ENCODE assay signal across 1 cellular context in the genomic region with DNA sequence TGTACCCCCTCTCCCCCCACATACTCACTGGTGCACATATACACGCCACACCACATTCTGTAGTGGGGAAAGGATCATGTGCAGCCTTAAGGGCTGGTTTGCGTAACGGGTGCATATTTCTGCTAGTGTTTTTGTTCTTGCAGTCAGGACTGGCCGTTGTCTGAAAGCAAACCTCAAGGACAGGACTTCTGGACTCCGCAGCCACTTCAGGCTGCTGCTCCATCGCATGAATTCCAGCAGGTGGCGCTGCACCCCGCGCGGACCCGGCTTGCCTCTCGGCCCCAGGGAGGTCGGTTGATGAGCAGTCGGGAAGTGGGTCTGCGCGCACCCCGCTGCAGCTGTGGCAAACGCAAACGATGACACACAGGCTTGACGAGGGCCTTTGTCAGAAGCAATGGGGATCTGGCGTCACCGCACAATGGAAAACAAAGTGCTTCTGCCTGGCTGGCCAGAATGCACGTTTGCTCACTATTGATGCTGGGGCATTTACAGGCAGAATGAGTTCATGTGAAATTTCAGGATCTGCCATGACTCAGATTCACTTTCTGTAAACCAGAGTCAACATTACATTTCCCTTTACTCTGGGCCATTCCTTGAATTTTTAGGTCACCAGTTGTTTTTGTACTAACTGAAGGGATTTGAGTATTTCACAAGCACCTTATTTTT.
A peak's percentile ranks its signal among the peaks of the same experiment; 100 is the strongest.
TF ChIP-seq lines count a peak whose summit lies in the region.

No MANE protein-coding gene starts in this region.

TF ChIP-seq in HepG2, 621 proteins besides CTCF, POLR2A, EP300 and RAD21 (continued from another document and continues in another):
- TF ChIP-seq, protein P1, sequence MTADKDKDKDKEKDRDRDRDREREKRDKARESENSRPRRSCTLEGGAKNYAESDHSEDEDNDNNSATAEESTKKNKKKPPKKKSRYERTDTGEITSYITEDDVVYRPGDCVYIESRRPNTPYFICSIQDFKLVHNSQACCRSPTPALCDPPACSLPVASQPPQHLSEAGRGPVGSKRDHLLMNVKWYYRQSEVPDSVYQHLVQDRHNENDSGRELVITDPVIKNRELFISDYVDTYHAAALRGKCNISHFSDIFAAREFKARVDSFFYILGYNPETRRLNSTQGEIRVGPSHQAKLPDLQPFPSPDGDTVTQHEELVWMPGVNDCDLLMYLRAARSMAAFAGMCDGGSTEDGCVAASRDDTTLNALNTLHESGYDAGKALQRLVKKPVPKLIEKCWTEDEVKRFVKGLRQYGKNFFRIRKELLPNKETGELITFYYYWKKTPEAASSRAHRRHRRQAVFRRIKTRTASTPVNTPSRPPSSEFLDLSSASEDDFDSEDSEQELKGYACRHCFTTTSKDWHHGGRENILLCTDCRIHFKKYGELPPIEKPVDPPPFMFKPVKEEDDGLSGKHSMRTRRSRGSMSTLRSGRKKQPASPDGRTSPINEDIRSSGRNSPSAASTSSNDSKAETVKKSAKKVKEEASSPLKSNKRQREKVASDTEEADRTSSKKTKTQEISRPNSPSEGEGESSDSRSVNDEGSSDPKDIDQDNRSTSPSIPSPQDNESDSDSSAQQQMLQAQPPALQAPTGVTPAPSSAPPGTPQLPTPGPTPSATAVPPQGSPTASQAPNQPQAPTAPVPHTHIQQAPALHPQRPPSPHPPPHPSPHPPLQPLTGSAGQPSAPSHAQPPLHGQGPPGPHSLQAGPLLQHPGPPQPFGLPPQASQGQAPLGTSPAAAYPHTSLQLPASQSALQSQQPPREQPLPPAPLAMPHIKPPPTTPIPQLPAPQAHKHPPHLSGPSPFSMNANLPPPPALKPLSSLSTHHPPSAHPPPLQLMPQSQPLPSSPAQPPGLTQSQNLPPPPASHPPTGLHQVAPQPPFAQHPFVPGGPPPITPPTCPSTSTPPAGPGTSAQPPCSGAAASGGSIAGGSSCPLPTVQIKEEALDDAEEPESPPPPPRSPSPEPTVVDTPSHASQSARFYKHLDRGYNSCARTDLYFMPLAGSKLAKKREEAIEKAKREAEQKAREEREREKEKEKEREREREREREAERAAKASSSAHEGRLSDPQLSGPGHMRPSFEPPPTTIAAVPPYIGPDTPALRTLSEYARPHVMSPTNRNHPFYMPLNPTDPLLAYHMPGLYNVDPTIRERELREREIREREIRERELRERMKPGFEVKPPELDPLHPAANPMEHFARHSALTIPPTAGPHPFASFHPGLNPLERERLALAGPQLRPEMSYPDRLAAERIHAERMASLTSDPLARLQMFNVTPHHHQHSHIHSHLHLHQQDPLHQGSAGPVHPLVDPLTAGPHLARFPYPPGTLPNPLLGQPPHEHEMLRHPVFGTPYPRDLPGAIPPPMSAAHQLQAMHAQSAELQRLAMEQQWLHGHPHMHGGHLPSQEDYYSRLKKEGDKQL (CRISPR knock-in tag; IDR thresholded peaks at IDR 0.05; ENCODE audit: low read depth): peak; percentile 53; the same call in 1 of the 2 replicates
- no peak for TF ChIP-seq KLF15 (CRISPR knock-in tag; IDR thresholded peaks at IDR 0.05; ENCODE audit: borderline replicate concordance)
- peak; percentile 86; the same call in 1 of the 2 replicates for TF ChIP-seq KDM4B (CRISPR knock-in tag; IDR thresholded peaks at IDR 0.05)
- TF ChIP-seq SMAD9 (CRISPR knock-in tag; IDR thresholded peaks at IDR 0.05): no peak
- TF ChIP-seq MAF1 (CRISPR knock-in tag; IDR thresholded peaks at IDR 0.05; ENCODE audit: borderline replicate concordance): 0 out of 2 replicates have a peak, but pooled peaks have one; percentile 31
- peak; percentile 55; the same call in 1 of the 2 replicates for TF ChIP-seq MED13 (CRISPR knock-in tag; IDR thresholded peaks at IDR 0.05)
- TF ChIP-seq ATF7 (IDR thresholded peaks at IDR 0.05): no peak; the same call in 1 of the 2 replicates
- TF ChIP-seq ATF7 (CRISPR knock-in tag; IDR thresholded peaks at IDR 0.05): 0 out of 2 replicates have a peak, but pooled peaks have one; percentile 58
- TF ChIP-seq RCOR2 (CRISPR knock-in tag; IDR thresholded peaks at IDR 0.05): peak; percentile 73; the same call in 1 of the 2 replicates
- TF ChIP-seq ZNF20 (CRISPR knock-in tag; IDR thresholded peaks at IDR 0.05): no peak
- no peak for TF ChIP-seq ZNF703 (CRISPR knock-in tag; IDR thresholded peaks at IDR 0.05; ENCODE audit: borderline replicate concordance)
- TF ChIP-seq SAFB2 (CRISPR knock-in tag; IDR thresholded peaks at IDR 0.05; ENCODE audit: borderline replicate concordance, low read depth): peak; percentile 64; the same call in 1 of the 2 replicates
- no peak for TF ChIP-seq EED (CRISPR knock-in tag; IDR thresholded peaks at IDR 0.05)
- no peak for TF ChIP-seq NKX3-1 (CRISPR knock-in tag; IDR thresholded peaks at IDR 0.05)
- TF ChIP-seq SP140L (CRISPR knock-in tag; IDR thresholded peaks at IDR 0.05; ENCODE audit: borderline replicate concordance): no peak
- TF ChIP-seq ZNF605 (CRISPR knock-in tag; IDR thresholded peaks at IDR 0.05): peak; percentile 92
- TF ChIP-seq, protein P2, sequence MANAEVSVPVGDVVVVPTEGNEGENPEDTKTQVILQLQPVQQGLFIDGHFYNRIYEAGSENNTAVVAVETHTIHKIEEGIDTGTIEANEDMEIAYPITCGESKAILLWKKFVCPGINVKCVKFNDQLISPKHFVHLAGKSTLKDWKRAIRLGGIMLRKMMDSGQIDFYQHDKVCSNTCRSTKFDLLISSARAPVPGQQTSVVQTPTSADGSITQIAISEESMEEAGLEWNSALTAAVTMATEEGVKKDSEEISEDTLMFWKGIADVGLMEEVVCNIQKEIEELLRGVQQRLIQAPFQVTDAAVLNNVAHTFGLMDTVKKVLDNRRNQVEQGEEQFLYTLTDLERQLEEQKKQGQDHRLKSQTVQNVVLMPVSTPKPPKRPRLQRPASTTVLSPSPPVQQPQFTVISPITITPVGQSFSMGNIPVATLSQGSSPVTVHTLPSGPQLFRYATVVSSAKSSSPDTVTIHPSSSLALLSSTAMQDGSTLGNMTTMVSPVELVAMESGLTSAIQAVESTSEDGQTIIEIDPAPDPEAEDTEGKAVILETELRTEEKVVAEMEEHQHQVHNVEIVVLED (CRISPR knock-in tag; IDR thresholded peaks at IDR 0.05; ENCODE audit: borderline replicate concordance): peak; percentile 56
- TF ChIP-seq TCF12 (IDR thresholded peaks at IDR 0.05): no peak
- no peak for TF ChIP-seq TCF12 (CRISPR knock-in tag; IDR thresholded peaks at IDR 0.05)
- TF ChIP-seq RNF2 (conservative IDR thresholded peaks at IDR 0.05; ENCODE audit: low read depth): 0 out of 2 replicates have a peak, but pooled peaks have one; percentile 53
- no peak for TF ChIP-seq ZNF138 (CRISPR knock-in tag; IDR thresholded peaks at IDR 0.05; ENCODE audit: low read depth)
- TF ChIP-seq ZNF891 (CRISPR knock-in tag; IDR thresholded peaks at IDR 0.05): peak; percentile 62; the same call in 1 of the 2 replicates
- no peak for TF ChIP-seq SATB2 (CRISPR knock-in tag; IDR thresholded peaks at IDR 0.05)
- TF ChIP-seq MZF1 (CRISPR knock-in tag; IDR thresholded peaks at IDR 0.05; ENCODE audit: borderline replicate concordance): peak; percentile 53; the same call in 1 of the 2 replicates
- TF ChIP-seq ZNF546 (CRISPR knock-in tag; conservative IDR thresholded peaks at IDR 0.05): no peak
- TF ChIP-seq, protein P3, sequence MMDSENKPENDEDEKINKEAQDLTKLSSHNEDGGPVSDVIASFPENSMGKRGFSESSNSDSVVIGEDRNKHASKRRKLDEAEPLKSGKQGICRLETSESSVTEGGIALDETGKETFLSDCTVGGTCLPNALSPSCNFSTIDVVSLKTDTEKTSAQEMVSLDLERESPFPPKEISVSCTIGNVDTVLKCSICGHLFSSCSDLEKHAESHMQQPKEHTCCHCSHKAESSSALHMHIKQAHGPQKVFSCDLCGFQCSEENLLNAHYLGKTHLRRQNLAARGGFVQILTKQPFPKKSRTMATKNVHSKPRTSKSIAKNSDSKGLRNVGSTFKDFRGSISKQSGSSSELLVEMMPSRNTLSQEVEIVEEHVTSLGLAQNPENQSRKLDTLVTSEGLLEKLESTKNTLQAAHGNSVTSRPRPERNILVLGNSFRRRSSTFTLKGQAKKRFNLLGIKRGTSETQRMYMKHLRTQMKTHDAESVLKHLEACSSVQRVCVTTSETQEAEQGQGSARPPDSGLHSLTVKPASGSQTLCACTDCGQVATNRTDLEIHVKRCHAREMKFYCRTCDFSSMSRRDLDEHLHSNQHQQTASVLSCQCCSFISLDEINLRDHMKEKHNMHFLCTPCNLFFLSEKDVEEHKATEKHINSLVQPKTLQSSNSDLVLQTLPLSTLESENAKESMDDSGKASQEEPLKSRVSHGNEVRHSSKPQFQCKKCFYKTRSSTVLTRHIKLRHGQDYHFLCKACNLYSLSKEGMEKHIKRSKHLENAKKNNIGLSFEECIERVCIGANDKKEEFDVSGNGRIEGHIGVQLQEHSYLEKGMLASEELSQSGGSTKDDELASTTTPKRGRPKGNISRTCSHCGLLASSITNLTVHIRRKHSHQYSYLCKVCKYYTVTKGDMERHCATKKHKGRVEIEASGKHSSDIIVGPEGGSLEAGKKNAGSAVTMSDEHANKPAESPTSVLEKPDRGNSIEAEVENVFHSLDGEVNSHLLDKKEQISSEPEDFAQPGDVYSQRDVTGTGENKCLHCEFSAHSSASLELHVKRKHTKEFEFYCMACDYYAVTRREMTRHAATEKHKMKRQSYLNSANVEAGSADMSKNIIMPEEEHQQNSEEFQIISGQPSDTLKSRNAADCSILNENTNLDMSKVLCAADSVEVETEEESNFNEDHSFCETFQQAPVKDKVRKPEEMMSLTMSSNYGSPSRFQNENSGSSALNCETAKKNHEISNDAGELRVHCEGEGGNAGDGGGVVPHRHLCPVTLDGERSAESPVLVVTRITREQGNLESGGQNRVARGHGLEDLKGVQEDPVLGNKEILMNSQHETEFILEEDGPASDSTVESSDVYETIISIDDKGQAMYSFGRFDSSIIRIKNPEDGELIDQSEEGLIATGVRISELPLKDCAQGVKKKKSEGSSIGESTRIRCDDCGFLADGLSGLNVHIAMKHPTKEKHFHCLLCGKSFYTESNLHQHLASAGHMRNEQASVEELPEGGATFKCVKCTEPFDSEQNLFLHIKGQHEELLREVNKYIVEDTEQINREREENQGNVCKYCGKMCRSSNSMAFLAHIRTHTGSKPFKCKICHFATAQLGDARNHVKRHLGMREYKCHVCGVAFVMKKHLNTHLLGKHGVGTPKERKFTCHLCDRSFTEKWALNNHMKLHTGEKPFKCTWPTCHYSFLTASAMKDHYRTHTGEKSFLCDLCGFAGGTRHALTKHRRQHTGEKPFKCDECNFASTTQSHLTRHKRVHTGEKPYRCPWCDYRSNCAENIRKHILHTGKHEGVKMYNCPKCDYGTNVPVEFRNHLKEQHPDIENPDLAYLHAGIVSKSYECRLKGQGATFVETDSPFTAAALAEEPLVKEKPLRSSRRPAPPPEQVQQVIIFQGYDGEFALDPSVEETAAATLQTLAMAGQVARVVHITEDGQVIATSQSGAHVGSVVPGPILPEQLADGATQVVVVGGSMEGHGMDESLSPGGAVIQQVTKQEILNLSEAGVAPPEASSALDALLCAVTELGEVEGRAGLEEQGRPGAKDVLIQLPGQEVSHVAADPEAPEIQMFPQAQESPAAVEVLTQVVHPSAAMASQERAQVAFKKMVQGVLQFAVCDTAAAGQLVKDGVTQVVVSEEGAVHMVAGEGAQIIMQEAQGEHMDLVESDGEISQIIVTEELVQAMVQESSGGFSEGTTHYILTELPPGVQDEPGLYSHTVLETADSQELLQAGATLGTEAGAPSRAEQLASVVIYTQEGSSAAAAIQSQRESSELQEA (CRISPR knock-in tag; IDR thresholded peaks at IDR 0.05; ENCODE audit: not compliant biosample characterization): peak; percentile 61
- TF ChIP-seq RBFOX2 (IDR thresholded peaks at IDR 0.05; ENCODE audit: low read depth, low read length): 0 out of 2 replicates have a peak, but pooled peaks have one; percentile 24
- TF ChIP-seq MED1 (CRISPR knock-in tag; IDR thresholded peaks at IDR 0.05): peak; percentile 98
- TF ChIP-seq ZFY (CRISPR knock-in tag; IDR thresholded peaks at IDR 0.05): peak; percentile 66; the same call in 1 of the 2 replicates
- no peak for TF ChIP-seq SUZ12 (IDR thresholded peaks at IDR 0.05; ENCODE audit: low read depth, low read length)
- 0 out of 2 replicates have a peak, but pooled peaks have one; percentile 56 for TF ChIP-seq ZZZ3 (CRISPR knock-in tag; IDR thresholded peaks at IDR 0.05; ENCODE audit: borderline replicate concordance)
- TF ChIP-seq CENPX (CRISPR knock-in tag; IDR thresholded peaks at IDR 0.05): no peak
- no peak for TF ChIP-seq ZFP41 (CRISPR knock-in tag; IDR thresholded peaks at IDR 0.05; ENCODE audit: borderline replicate concordance)
- TF ChIP-seq NRL (CRISPR knock-in tag; IDR thresholded peaks at IDR 0.05; ENCODE audit: borderline replicate concordance): peak; percentile 68; the same call in 1 of the 2 replicates
- no peak for TF ChIP-seq FOXA1 (IDR thresholded peaks at IDR 0.05)
- peak; percentile 44; the same call in 1 of the 2 replicates for TF ChIP-seq FOXA1 (CRISPR knock-in tag; IDR thresholded peaks at IDR 0.05)
- no peak for TF ChIP-seq FIP1L1 (IDR thresholded peaks at IDR 0.05; ENCODE audit: borderline replicate concordance, insufficient read depth, low read depth, low read length)
- 0 out of 2 replicates have a peak, but pooled peaks have one; percentile 80 for TF ChIP-seq ZNF343 (CRISPR knock-in tag; IDR thresholded peaks at IDR 0.05)
- TF ChIP-seq KDM6A (CRISPR knock-in tag; IDR thresholded peaks at IDR 0.05; ENCODE audit: low read depth): no peak
- peak in 1 of 2 experiments; percentile 59; a peak in 1 of 4 replicates for TF ChIP-seq KLF16 (CRISPR knock-in tag; IDR thresholded peaks at IDR 0.05)
- TF ChIP-seq TSC22D2 (CRISPR knock-in tag; IDR thresholded peaks at IDR 0.05; ENCODE audit: borderline replicate concordance): 0 out of 2 replicates have a peak, but pooled peaks have one; percentile 34
- no peak; the same call in 1 of the 2 replicates for TF ChIP-seq ZFP36L1 (CRISPR knock-in tag; IDR thresholded peaks at IDR 0.05)
- no peak for TF ChIP-seq JDP2 (CRISPR knock-in tag; IDR thresholded peaks at IDR 0.05; ENCODE audit: borderline replicate concordance)
- TF ChIP-seq, protein P4, sequence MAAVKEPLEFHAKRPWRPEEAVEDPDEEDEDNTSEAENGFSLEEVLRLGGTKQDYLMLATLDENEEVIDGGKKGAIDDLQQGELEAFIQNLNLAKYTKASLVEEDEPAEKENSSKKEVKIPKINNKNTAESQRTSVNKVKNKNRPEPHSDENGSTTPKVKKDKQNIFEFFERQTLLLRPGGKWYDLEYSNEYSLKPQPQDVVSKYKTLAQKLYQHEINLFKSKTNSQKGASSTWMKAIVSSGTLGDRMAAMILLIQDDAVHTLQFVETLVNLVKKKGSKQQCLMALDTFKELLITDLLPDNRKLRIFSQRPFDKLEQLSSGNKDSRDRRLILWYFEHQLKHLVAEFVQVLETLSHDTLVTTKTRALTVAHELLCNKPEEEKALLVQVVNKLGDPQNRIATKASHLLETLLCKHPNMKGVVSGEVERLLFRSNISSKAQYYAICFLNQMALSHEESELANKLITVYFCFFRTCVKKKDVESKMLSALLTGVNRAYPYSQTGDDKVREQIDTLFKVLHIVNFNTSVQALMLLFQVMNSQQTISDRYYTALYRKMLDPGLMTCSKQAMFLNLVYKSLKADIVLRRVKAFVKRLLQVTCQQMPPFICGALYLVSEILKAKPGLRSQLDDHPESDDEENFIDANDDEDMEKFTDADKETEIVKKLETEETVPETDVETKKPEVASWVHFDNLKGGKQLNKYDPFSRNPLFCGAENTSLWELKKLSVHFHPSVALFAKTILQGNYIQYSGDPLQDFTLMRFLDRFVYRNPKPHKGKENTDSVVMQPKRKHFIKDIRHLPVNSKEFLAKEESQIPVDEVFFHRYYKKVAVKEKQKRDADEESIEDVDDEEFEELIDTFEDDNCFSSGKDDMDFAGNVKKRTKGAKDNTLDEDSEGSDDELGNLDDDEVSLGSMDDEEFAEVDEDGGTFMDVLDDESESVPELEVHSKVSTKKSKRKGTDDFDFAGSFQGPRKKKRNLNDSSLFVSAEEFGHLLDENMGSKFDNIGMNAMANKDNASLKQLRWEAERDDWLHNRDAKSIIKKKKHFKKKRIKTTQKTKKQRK (IDR thresholded peaks at IDR 0.05; ENCODE audit: low read length): no peak
- no peak for TF ChIP-seq ZNF709 (CRISPR knock-in tag; IDR thresholded peaks at IDR 0.05)
- TF ChIP-seq ZNF230 (CRISPR knock-in tag; IDR thresholded peaks at IDR 0.05): peak; percentile 82
